8 cellular contexts compared by ENCODE assay signal in the genomic region with DNA sequence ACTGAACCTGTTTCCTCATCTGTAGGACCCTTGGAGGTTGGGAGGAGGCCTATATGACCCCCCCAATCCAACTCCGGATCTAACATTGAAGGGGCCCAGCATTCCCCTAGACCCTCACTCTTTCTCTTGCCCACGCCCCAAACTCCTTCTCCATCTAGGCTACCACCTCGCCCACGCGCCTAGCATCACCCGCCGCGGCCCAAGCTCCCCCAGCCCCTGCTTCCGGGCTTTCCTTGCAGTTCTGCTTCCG. TPM values are rescaled to one million over a fixed set of nuclear protein-coding genes. Genes with fewer than 3 reads are reported as not detected.
A peak's percentile ranks its signal among the peaks of the same experiment; 100 is the strongest.
DNase-seq lines count a peak whose midpoint lies in the region; ATAC-seq, FAIRE-seq and TF ChIP-seq lines count a peak whose summit lies in the region.

No MANE protein-coding gene starts in this region.

- H3K4me3 Mint-ChIP-seq in CD8-positive, alpha-beta T cell: peak overlapping the region; percentile 92
- H3K4me3 Mint-ChIP-seq in activated T-cell treated with anti-CD3 and anti-CD28 coated beads, Interleukin-2, amount 50 U/mL, for 4 hours: peak overlapping the region; percentile 94

- peaks cover 30% of the 10 kb centered on the region for H3K4me1 Mint-ChIP-seq in CD8-positive, alpha-beta T cell (ENCODE audit: low read depth)
- peaks cover 34% of the 10 kb centered on the region for H3K4me1 Mint-ChIP-seq in activated T-cell treated with anti-CD3 and anti-CD28 coated beads, Interleukin-2, amount 50 U/mL, for 4 hours (ENCODE audit: low read depth)

- peaks cover 16% of the 10 kb centered on the region for H3K4me1 ChIP-seq in CD8-positive, alpha-beta T cell (ENCODE audit: insufficient read depth, low read length)
- peaks cover 3 to 4% of the 10 kb centered on the region in 2 donors for H3K4me1 ChIP-seq in small intestine (ENCODE audit: control insufficient read depth in 2 of 2, insufficient read depth in 1 of 2, low read depth in 1 of 2, low read length in 1 of 2)

- 0% methylated on average over 10 of the region's 10 CpGs for WGBS in small intestine, 3 donors

- POLR2A ChIA-PET in CD8-positive, alpha-beta T cell (lab: Charles Lee): interaction anchor here (0.8 to 2.8 kb wide), 9 partner anchors 12 to 82 kb away, joined by 3 to 45 read pairs (median 4); a partner anchor contains a TSS

- no peaks in the 10 kb centered on the region for H3K27me3 Mint-ChIP-seq in CD8-positive, alpha-beta T cell (ENCODE audit: low read depth)
- H3K27me3 Mint-ChIP-seq in activated T-cell treated with anti-CD3 and anti-CD28 coated beads, Interleukin-2, amount 50 U/mL, for 4 hours (ENCODE audit: low read depth): no peaks in the 10 kb centered on the region

- peaks cover 2% of the 10 kb centered on the region for H3K36me3 Mint-ChIP-seq in CD8-positive, alpha-beta T cell
- H3K36me3 Mint-ChIP-seq in activated T-cell treated with anti-CD3 and anti-CD28 coated beads, Interleukin-2, amount 50 U/mL, for 4 hours (ENCODE audit: insufficient read depth): peaks cover 6% of the 10 kb centered on the region

- DNase-seq in CD8-positive, alpha-beta T cell: peak in 1 of 7 experiments; percentile 15
- peak; percentile 40 for DNase-seq in activated T-cell treated with anti-CD3 and anti-CD28 coated beads, Interleukin-2, amount 50 U/mL, for 4 hours
- DNase-seq in left cardiac atrium (peak; percentile 65), small intestine (no peak), islet precursor cell (no peak), globus pallidus (ENCODE audit: low spot score) (no peak)
- no peak for DNase-seq in central memory CD4-positive, alpha-beta T cell

- H3K9me3 ChIP-seq in CD8-positive, alpha-beta T cell (ENCODE audit: low read length): no peaks in the 10 kb centered on the region
- H3K9me3 ChIP-seq in small intestine (ENCODE audit: control insufficient read depth, low read depth): no peaks in the 10 kb centered on the region

- peak overlapping the region; percentile 90 for H3K4me3 ChIP-seq in CD8-positive, alpha-beta T cell (ENCODE audit: low read depth, low read length)
- peak overlapping the region; percentile 86 to 98 for H3K4me3 ChIP-seq in small intestine (ENCODE audit: low read depth in 1 of 2, low read length in 2 of 2)

- H3K27ac Mint-ChIP-seq in CD8-positive, alpha-beta T cell: peak overlapping the region; percentile 95

- TF ChIP-seq CTCF in CD8-positive, alpha-beta T cell (IDR thresholded peaks at IDR 0.05): no peak

- no peaks in the 10 kb centered on the region for H3K9me3 Mint-ChIP-seq in CD8-positive, alpha-beta T cell
- H3K9me3 Mint-ChIP-seq in activated T-cell treated with anti-CD3 and anti-CD28 coated beads, Interleukin-2, amount 50 U/mL, for 4 hours: no peaks in the 10 kb centered on the region

- ATAC-seq in CD8-positive, alpha-beta T cell: no peak
- ATAC-seq in HG03139 (IDR thresholded peaks at IDR 0.05; ENCODE audit: unreplicated experiment) (peak; percentile 33), left cardiac atrium (peak in 1 of 2 donors; percentile 49)
- ATAC-seq in activated T-cell treated with anti-CD3 and anti-CD28 coated beads, Interleukin-2, amount 50 U/mL, for 4 hours: peak in 1 of 2 donors; percentile 30

- peak overlapping the region; percentile 93 for H3K27ac ChIP-seq in CD8-positive, alpha-beta T cell (ENCODE audit: low read depth, low read length)
- H3K27ac ChIP-seq in small intestine (ENCODE audit: low read depth in 1 of 2, low read length in 1 of 2): peak overlapping the region; percentile 68 to 93

- H3K27me3 ChIP-seq in CD8-positive, alpha-beta T cell (ENCODE audit: insufficient read depth, low read length): no peaks in the 10 kb centered on the region
- no peaks in the 10 kb centered on the region for H3K27me3 ChIP-seq in small intestine (ENCODE audit: control insufficient read depth in 2 of 2, insufficient read depth in 2 of 2, low read length in 2 of 2)

- CTCF ChIA-PET in CD8-positive, alpha-beta T cell (lab: Charles Lee): interaction anchor here (0.6 to 4.2 kb wide), 10 partner anchors 8 to 782 kb away, joined by 3 to 29 read pairs (median 4); a partner anchor contains a TSS

- no peak for FAIRE-seq in small intestine (lab: Jason Lieb, UNC)

- H3K36me3 ChIP-seq in CD8-positive, alpha-beta T cell (ENCODE audit: insufficient read depth, low read length): no peaks in the 10 kb centered on the region
- H3K36me3 ChIP-seq in small intestine (ENCODE audit: control insufficient read depth in 2 of 2, insufficient read depth in 2 of 2, low read length in 2 of 2): no peaks in the 10 kb centered on the region

- intact Hi-C loops in CD8-positive, alpha-beta T cell (cut with DNase I, micrococcal nuclease): loop anchor here (1.0 to 5.0 kb wide), 8 partner anchors 9 to 424 kb away; a partner anchor contains a TSS
- intact Hi-C loops in left cardiac atrium (cut with DNase I): loop anchor here in 1 of 2 donors (2.0 to 5.0 kb wide), 2 partner anchors 49 to 82 kb away; a partner anchor contains a TSS

RNA-seq across cellular contexts. Expression of a gene that starts 0.5 kb away (rescaled TPM):
- total RNA-seq in CD8-positive, alpha-beta T cell: 10 to 100 TPM; 45.2 to 46.2 TPM
- 10 to 100 TPM; 39.0 to 48.0 (median 39.0) TPM for total RNA-seq in activated T-cell treated with anti-CD3 and anti-CD28 coated beads, Interleukin-2, amount 50 U/mL, for 4 hours
- total RNA-seq in left cardiac atrium: 10 to 100 TPM; 15.6 to 22.8 TPM
- 10 to 100 TPM; 10.1 to 22.3 (median 15.4) TPM for polyA plus RNA-seq in small intestine

RNA-seq across cellular contexts. Expression of a gene that starts 54.7 kb away (rescaled TPM):
- total RNA-seq in CD8-positive, alpha-beta T cell: 10 to 100 TPM; 42.2 to 43.3 TPM
- total RNA-seq in activated T-cell treated with anti-CD3 and anti-CD28 coated beads, Interleukin-2, amount 50 U/mL, for 4 hours: 10 to 100 TPM; 45.9 to 50.1 (median 46.5) TPM
- total RNA-seq in left cardiac atrium: 100 to 1,000 TPM; 122 to 148 TPM
- polyA plus RNA-seq in small intestine: 100 to 1,000 TPM; 133 to 236 (median 182) TPM

Comparison
In these comparisons a context has a peak if more than half of its experiments do, and no peak if none do; other contexts are left out.
1. DNase-seq: peak in activated T-cell treated with anti-CD3 and anti-CD28 coated beads, Interleukin-2, amount 50 U/mL, for 4 hours (single experiment) and left cardiac atrium (single experiment); none in small intestine (single experiment), islet precursor cell (single experiment), central memory CD4-positive, alpha-beta T cell (single experiment) and globus pallidus (single experiment).